17 cellular contexts compared by ENCODE assay signal in the genomic region with DNA sequence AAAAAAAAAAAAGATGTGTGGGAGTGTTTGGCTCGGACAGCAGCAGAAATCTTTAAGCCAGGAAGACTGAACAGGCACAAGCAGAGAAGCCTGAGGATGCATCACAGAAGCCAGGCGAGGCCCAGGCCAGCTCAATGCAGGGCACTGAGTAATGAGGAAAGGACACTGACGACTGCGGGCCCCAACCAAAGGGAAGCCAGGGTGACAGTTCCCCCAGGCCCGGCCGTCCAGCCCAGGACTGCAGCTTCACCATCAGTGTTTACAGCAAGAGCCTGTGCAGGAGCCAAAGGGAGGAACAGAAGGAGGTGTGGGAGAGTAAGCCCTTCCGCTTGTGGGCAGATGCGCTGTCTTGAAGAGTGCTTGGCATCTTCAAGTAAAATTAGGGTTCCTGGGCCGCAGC.
DNase-seq lines count a peak whose midpoint lies in the region; ATAC-seq and TF ChIP-seq lines count a peak whose summit lies in the region.
"Had no signal": no experiment of that assay in that cellular context is flagged by ENCODE, and none has a peak within 500 bp of the region (broad histone marks: within the 10 kb centered on the region; RNA-seq: fewer than 3 reads in every experiment).

No MANE protein-coding gene starts in this region.

- H3K36me3 ChIP-seq in endodermal cell (ENCODE audit: control insufficient read depth, insufficient read depth, low read length) (no peaks in the 10 kb centered on the region), neuronal stem cell (replicated peaks in 1 of 2; ENCODE audit: control insufficient read depth in 2 of 2, insufficient read depth in 2 of 2, low read length in 2 of 2) (no peaks in the 10 kb centered on the region)

- H3K79me1 ChIP-seq in neuronal stem cell (ENCODE audit: low read depth, low read length): no peaks in the 10 kb centered on the region

- peak overlapping the region; percentile 47 for H3K23ac ChIP-seq in neuronal stem cell (ENCODE audit: low read depth, low read length, poor library complexity)

- no peak overlapping the region for H4K91ac ChIP-seq in neuronal stem cell (ENCODE audit: low read depth, low read length, poor library complexity)

- H3K4me2 ChIP-seq in neuronal stem cell (ENCODE audit: insufficient read depth, low read length, poor library complexity, severe bottlenecking): no peak overlapping the region
- H3K4me2 ChIP-seq: A549 had no signal

- H4K8ac ChIP-seq in neuronal stem cell (ENCODE audit: low read depth, low read length): no peak overlapping the region

- no peak overlapping the region for H2BK12ac ChIP-seq in neuronal stem cell (ENCODE audit: low read length)

- CTCF ChIA-PET in activated CD8-positive, alpha-beta memory T cell treated with anti-CD3 and anti-CD28 coated beads, Interleukin-2, amount 10 ng/mL, durations not matched to agents 7 days and 5 days (lab: Charles Lee): no interaction called here

- H3K18ac ChIP-seq in neuronal stem cell (ENCODE audit: low read length): peak overlapping the region; percentile 15

- H3K9me3 Mint-ChIP-seq in activated CD8-positive, alpha-beta memory T cell treated with anti-CD3 and anti-CD28 coated beads, Interleukin-2, amount 10 ng/mL, durations not matched to agents 7 days and 5 days (ENCODE audit: low read depth): no peaks in the 10 kb centered on the region
- H3K9me3 Mint-ChIP-seq in endodermal cell: no peaks in the 10 kb centered on the region
- H3K9me3 Mint-ChIP-seq: CD4-positive, alpha-beta T cell had no signal

- H2AK5ac ChIP-seq in neuronal stem cell (ENCODE audit: low read depth, low read length): no peak overlapping the region

- H3K4ac ChIP-seq in neuronal stem cell (ENCODE audit: low read length): no peak overlapping the region

- H3K27me3 ChIP-seq in endodermal cell (ENCODE audit: control insufficient read depth, insufficient read depth, low read length, poor library complexity, severe bottlenecking): no peaks in the 10 kb centered on the region
- H3K27me3 ChIP-seq in neuronal stem cell (ENCODE audit: control insufficient read depth in 3 of 3, insufficient read depth in 3 of 3, low read depth in 1 of 3, low read length in 3 of 3): no peaks in the 10 kb centered on the region

- no peak overlapping the region for H3K27ac Mint-ChIP-seq in activated CD8-positive, alpha-beta memory T cell treated with anti-CD3 and anti-CD28 coated beads, Interleukin-2, amount 10 ng/mL, durations not matched to agents 7 days and 5 days
- H3K27ac Mint-ChIP-seq in endodermal cell: no peak overlapping the region
- H3K27ac Mint-ChIP-seq: CD4-positive, alpha-beta T cell had no signal

- H2AFZ ChIP-seq in neuronal stem cell (ENCODE audit: low read length): peak overlapping the region; percentile 58

- no peak overlapping the region for H3K27ac ChIP-seq in endodermal cell (ENCODE audit: low read depth, low read length)
- H3K27ac ChIP-seq in neuronal stem cell (replicated peaks; ENCODE audit: low read length): no peak overlapping the region
- H3K27ac ChIP-seq: 22Rv1, A549, C4-2B had no signal

- no peak overlapping the region for H2BK5ac ChIP-seq in neuronal stem cell (ENCODE audit: low read length)

- no peak for TF ChIP-seq CTCF in endodermal cell (conservative IDR thresholded peaks at IDR 0.05)

- no peak overlapping the region for H2BK15ac ChIP-seq in neuronal stem cell (ENCODE audit: low read length)

- H3K27me3 Mint-ChIP-seq in activated CD8-positive, alpha-beta memory T cell treated with anti-CD3 and anti-CD28 coated beads, Interleukin-2, amount 10 ng/mL, durations not matched to agents 7 days and 5 days: peaks cover 10% of the 10 kb centered on the region
- H3K27me3 Mint-ChIP-seq in endodermal cell (ENCODE audit: insufficient read depth): no peaks in the 10 kb centered on the region
- H3K27me3 Mint-ChIP-seq: CD4-positive, alpha-beta T cell had no signal

- H3K9ac ChIP-seq in endodermal cell (ENCODE audit: extremely low read depth, low read length, poor library complexity, severe bottlenecking) (no peak overlapping the region), neuronal stem cell (ENCODE audit: low read depth, low read length, poor library complexity) (no peak overlapping the region)

- DNase-seq in activated CD8-positive, alpha-beta memory T cell treated with anti-CD3 and anti-CD28 coated beads for 24 hours: peak; percentile 37
- no peak for DNase-seq in activated CD8-positive, alpha-beta memory T cell treated with anti-CD3 and anti-CD28 coated beads, Interleukin-2, amount 10 ng/mL, durations not matched to agents 7 days and 5 days
- DNase-seq in endodermal cell: peak; percentile 39
- DNase-seq in neuronal stem cell (ENCODE audit: low spot score): no peak
- peak; percentile 2 for DNase-seq in putamen (ENCODE audit: low spot score)
- DNase-seq in retina: no peak
- no peak for DNase-seq in activated CD4-positive, CD25-positive, alpha-beta regulatory T cell treated with anti-CD3 and anti-CD28 coated beads, Interleukin-2, amount 50 U/mL, for 72 hours
- DNase-seq: AML-193; CD4-positive, alpha-beta T cell; DMS153; DMS79; GDM1; GOT3; H7 had no signal

- H3K4me3 ChIP-seq in endodermal cell (ENCODE audit: low read length) (no peak overlapping the region), neuronal stem cell (ENCODE audit: low read length in 2 of 2) (no peak overlapping the region)
- H3K4me3 ChIP-seq: A549 had no signal

- no peak for ATAC-seq in activated CD8-positive, alpha-beta memory T cell treated with anti-CD3 and anti-CD28 coated beads, Interleukin-2, amount 10 ng/mL, durations not matched to agents 7 days and 5 days
- ATAC-seq: A549 had no signal

- no peak overlapping the region for H3K4me3 Mint-ChIP-seq in activated CD8-positive, alpha-beta memory T cell treated with anti-CD3 and anti-CD28 coated beads, Interleukin-2, amount 10 ng/mL, durations not matched to agents 7 days and 5 days
- no peak overlapping the region for H3K4me3 Mint-ChIP-seq in endodermal cell
- H3K4me3 Mint-ChIP-seq: CD4-positive, alpha-beta T cell had no signal

- no peaks in the 10 kb centered on the region for H3K36me3 Mint-ChIP-seq in activated CD8-positive, alpha-beta memory T cell treated with anti-CD3 and anti-CD28 coated beads, Interleukin-2, amount 10 ng/mL, durations not matched to agents 7 days and 5 days
- no peaks in the 10 kb centered on the region for H3K36me3 Mint-ChIP-seq in endodermal cell (ENCODE audit: low read depth)

- 59 to 100% methylated on average over 3 to 9 of the region's 9 CpGs for WGBS in endodermal cell (ENCODE audit: insufficient coverage in 1 of 2, insufficient read length in 1 of 2), 2 experiments
- WGBS in neuronal stem cell (ENCODE audit: extremely low coverage in 2 of 2, insufficient read length in 2 of 2, insufficient replicate concordance in 1 of 2), 2 donors: no CpG with 5 or more reads among the region's 9 CpGs

- H3K9me3 ChIP-seq in endodermal cell (ENCODE audit: control insufficient read depth, low read length) (no peaks in the 10 kb centered on the region), neuronal stem cell (replicated peaks in 1 of 2; ENCODE audit: control insufficient read depth in 2 of 2, insufficient read depth in 1 of 2, low read depth in 1 of 2, low read length in 2 of 2) (no peaks in the 10 kb centered on the region)
- H3K9me3 ChIP-seq: A549 had no signal

- no peak overlapping the region for H3K14ac ChIP-seq in neuronal stem cell (ENCODE audit: low read length)

- H3K4me1 ChIP-seq in endodermal cell (ENCODE audit: control insufficient read depth, insufficient read depth, low read length) (no peaks in the 10 kb centered on the region), neuronal stem cell (ENCODE audit: control insufficient read depth in 2 of 2, insufficient read depth in 1 of 2, low read depth in 1 of 2, low read length in 2 of 2) (peaks cover 0 to 2% of the 10 kb centered on the region in 2 donors)
- H3K4me1 ChIP-seq: A549 had no signal

- no peak overlapping the region for H2BK120ac ChIP-seq in neuronal stem cell (ENCODE audit: low read depth, low read length)

- peaks cover 6% of the 10 kb centered on the region for H3K4me1 Mint-ChIP-seq in activated CD8-positive, alpha-beta memory T cell treated with anti-CD3 and anti-CD28 coated beads, Interleukin-2, amount 10 ng/mL, durations not matched to agents 7 days and 5 days
- no peaks in the 10 kb centered on the region for H3K4me1 Mint-ChIP-seq in endodermal cell

Comparison
In these comparisons a context has a peak if more than half of its experiments do, and no peak if none do; other contexts are left out.
1. DNase-seq: peak in activated CD8-positive, alpha-beta memory T cell treated with anti-CD3 and anti-CD28 coated beads for 24 hours (single experiment), endodermal cell (single experiment) and putamen (single experiment); none in activated CD8-positive, alpha-beta memory T cell treated with anti-CD3 and anti-CD28 coated beads, Interleukin-2, amount 10 ng/mL, durations not matched to agents 7 days and 5 days (single experiment), neuronal stem cell (single experiment), retina (single experiment) and activated CD4-positive, CD25-positive, alpha-beta regulatory T cell treated with anti-CD3 and anti-CD28 coated beads, Interleukin-2, amount 50 U/mL, for 72 hours (single experiment).